Comparison of ENCODE assay signal across 8 cellular contexts in genomic region chr22:24400726-24401596, GRCh38. TPM values are rescaled to one million over a fixed set of nuclear protein-coding genes. Genes with fewer than 3 reads are reported as not detected.
DNase-seq lines count a peak whose midpoint lies in the region; ATAC-seq and TF ChIP-seq lines count a peak whose summit lies in the region.

No MANE protein-coding gene starts in this region.

- CTCF ChIA-PET in GM10248 (lab: Yijun Ruan, JAX): interaction anchor here (0.5 to 1.4 kb wide), 5 partner anchors 8 to 119 kb away, joined by 3 to 4 read pairs (median 4); no protein-coding TSS in a partner anchor

- WGBS in body of pancreas, 2 donors: 77 to 84% methylated on average over 9 of the region's 9 CpGs

- H3K36me3 Mint-ChIP-seq in central memory CD8-positive, alpha-beta T cell (ENCODE audit: insufficient read depth): peaks cover 11% of the 10 kb centered on the region
- peaks cover 15% of the 10 kb centered on the region for H3K36me3 Mint-ChIP-seq in natural killer cell treated with Interleukin-12 subunit alpha and Interleukin-12 subunit beta and Interleukin-15 and Interleukin-18, amount 100 ng/mL, for 72 hours

- peak overlapping the region; percentile 14 for H3K4me3 Mint-ChIP-seq in central memory CD8-positive, alpha-beta T cell
- H3K4me3 Mint-ChIP-seq in natural killer cell treated with Interleukin-12 subunit alpha and Interleukin-12 subunit beta and Interleukin-15 and Interleukin-18, amount 100 ng/mL, for 72 hours: peak overlapping the region; percentile 87

- H3K27me3 Mint-ChIP-seq in central memory CD8-positive, alpha-beta T cell: no peaks in the 10 kb centered on the region
- H3K27me3 Mint-ChIP-seq in natural killer cell treated with Interleukin-12 subunit alpha and Interleukin-12 subunit beta and Interleukin-15 and Interleukin-18, amount 100 ng/mL, for 72 hours: no peaks in the 10 kb centered on the region

- no peaks in the 10 kb centered on the region for H3K36me3 ChIP-seq in body of pancreas (replicated peaks in 1 of 2; ENCODE audit: insufficient read depth in 1 of 2, low read depth in 2 of 2)

- peak; percentile 50 for ATAC-seq in HG03060 (IDR thresholded peaks at IDR 0.05; ENCODE audit: low read depth, unreplicated experiment)
- no peak for ATAC-seq in central memory CD8-positive, alpha-beta T cell (replicated peaks; ENCODE audit: extremely low read depth, poor library complexity, severe bottlenecking)
- ATAC-seq in natural killer cell treated with Interleukin-12 subunit alpha and Interleukin-12 subunit beta and Interleukin-15 and Interleukin-18, amount 100 ng/mL, for 72 hours: no peak
- ATAC-seq in body of pancreas: no peak
- ATAC-seq in GM19395 (IDR thresholded peaks at IDR 0.05; ENCODE audit: unreplicated experiment): no peak

- intact Hi-C loops in body of pancreas (cut with DNase I): no loop called here

- H3K9me3 Mint-ChIP-seq in central memory CD8-positive, alpha-beta T cell: no peaks in the 10 kb centered on the region
- H3K9me3 Mint-ChIP-seq in natural killer cell treated with Interleukin-12 subunit alpha and Interleukin-12 subunit beta and Interleukin-15 and Interleukin-18, amount 100 ng/mL, for 72 hours: no peaks in the 10 kb centered on the region

- no peak for TF ChIP-seq POLR2A in body of pancreas (IDR thresholded peaks at IDR 0.05)

- DNase-seq in GM10248 (ENCODE audit: extremely low spot score) (peak; percentile 43), NCI-H1048 (lab: John Stamatoyannopoulos, UW) (no peak), NCI-H82 treated with DMSO at 0.1 percent for 48 hours (lab: John Stamatoyannopoulos, UW; ENCODE audit: unreplicated experiment) (no peak), body of pancreas (no peak)
- no peak for DNase-seq in central memory CD8-positive, alpha-beta T cell (ENCODE audit: low spot score in 2 of 2)
- DNase-seq in natural killer cell treated with Interleukin-12 subunit alpha and Interleukin-12 subunit beta and Interleukin-15 and Interleukin-18, amount 100 ng/mL, for 72 hours (ENCODE audit: low spot score): no peak

- H3K27me3 ChIP-seq in body of pancreas: no peaks in the 10 kb centered on the region

- H3K27ac Mint-ChIP-seq in central memory CD8-positive, alpha-beta T cell (ENCODE audit: low read depth): no peak overlapping the region
- peak overlapping the region; percentile 93 to 100 for H3K27ac Mint-ChIP-seq in natural killer cell treated with Interleukin-12 subunit alpha and Interleukin-12 subunit beta and Interleukin-15 and Interleukin-18, amount 100 ng/mL, for 72 hours

- peak overlapping the region in 1 of 4 donors; percentile 56 for H3K27ac ChIP-seq in body of pancreas

- TF ChIP-seq CTCF in GM10248 (IDR thresholded peaks at IDR 0.05; ENCODE audit: control extremely low read depth, extremely low read depth, low read depth, missing control alignments) (no peak), body of pancreas (IDR thresholded peaks at IDR 0.05) (no peak)

- H3K4me3 ChIP-seq in body of pancreas: no peak overlapping the region

- POLR2A ChIA-PET in GM10248 (lab: Yijun Ruan, JAX): interaction anchor here (1.0 kb wide), 1 partner anchor 33 kb away, joined by 3 read pairs; no protein-coding TSS in a partner anchor

- H3K9me3 ChIP-seq in body of pancreas: no peaks in the 10 kb centered on the region

- peaks cover 28% of the 10 kb centered on the region for H3K4me1 Mint-ChIP-seq in central memory CD8-positive, alpha-beta T cell
- peaks cover 63 to 66% of the 10 kb centered on the region in 2 donors for H3K4me1 Mint-ChIP-seq in natural killer cell treated with Interleukin-12 subunit alpha and Interleukin-12 subunit beta and Interleukin-15 and Interleukin-18, amount 100 ng/mL, for 72 hours (ENCODE audit: low read depth in 2 of 2)

- H3K4me1 ChIP-seq in body of pancreas: peaks cover 15% of the 10 kb centered on the region

RNA-seq across cellular contexts. Expression of gene ADORA2A, which starts 26.4 kb away (rescaled TPM):
- 10 to 100 TPM; 29.0 to 81.6 TPM for total RNA-seq in natural killer cell treated with Interleukin-12 subunit alpha and Interleukin-12 subunit beta and Interleukin-15 and Interleukin-18, amount 100 ng/mL, for 72 hours
- total RNA-seq in body of pancreas: 10 to 100 TPM in 1 of 2 donors, 1 to 10 TPM in 1; 2.1 to 19.4 TPM
